ENCODE assay signal across 2 cellular contexts in genomic region chr17:50508573-50509460, GRCh38.
A peak's percentile ranks its signal among the peaks of the same experiment; 100 is the strongest.
TF ChIP-seq lines count a peak whose summit lies in the region.

No MANE protein-coding gene starts in this region.

TF ChIP-seq in endothelial cell of umbilical vein, 7 proteins besides CTCF, POLR2A, EP300 and RAD21:
- TF ChIP-seq EZH2 (IDR thresholded peaks at IDR 0.05; ENCODE audit: borderline replicate concordance, low read depth, low read length, severe bottlenecking) (no peak), MYC (IDR thresholded peaks at IDR 0.05; ENCODE audit: low read depth, low read length) (no peak), FOS (IDR thresholded peaks at IDR 0.05; ENCODE audit: borderline replicate concordance, insufficient read depth, low read length) (no peak), POLR2AphosphoS5 (IDR thresholded peaks at IDR 0.05; ENCODE audit: insufficient read depth, low read depth, low read length) (no peak), GATA2 (IDR thresholded peaks at IDR 0.05; ENCODE audit: insufficient read depth, insufficient read length, low read depth, low read length) (no peak), JUN (IDR thresholded peaks at IDR 0.05; ENCODE audit: borderline replicate concordance, insufficient read depth, insufficient read length, low read depth) (no peak), MAX (IDR thresholded peaks at IDR 0.05; ENCODE audit: insufficient read depth, insufficient read length) (no peak)
TF ChIP-seq in endothelial cell of umbilical vein: peak in this region for 0.

TF ChIP-seq in neural cell, 6 proteins besides CTCF, POLR2A, EP300 and RAD21:
- peak; percentile 11 for TF ChIP-seq POLR2AphosphoS5 (IDR thresholded peaks at IDR 0.05)
- no peak for TF ChIP-seq EZH2 (IDR thresholded peaks at IDR 0.05; ENCODE audit: borderline replicate concordance, insufficient read depth, low read length, poor library complexity, severe bottlenecking)
- no peak for TF ChIP-seq TAF1 (IDR thresholded peaks at IDR 0.05; ENCODE audit: low read depth)
- TF ChIP-seq REST (IDR thresholded peaks at IDR 0.05; ENCODE audit: borderline replicate concordance): no peak
- no peak for TF ChIP-seq SMC3 (conservative IDR thresholded peaks at IDR 0.05; ENCODE audit: poor library complexity)
- no peak for TF ChIP-seq MXI1 (conservative IDR thresholded peaks at IDR 0.05; ENCODE audit: poor library complexity, severe bottlenecking)
